11 cellular contexts compared by ENCODE assay signal in genomic region chr16:11582157-11582814, GRCh38.
DNase-seq lines count a peak whose midpoint lies in the region; ATAC-seq and TF ChIP-seq lines count a peak whose summit lies in the region.
"Had no signal": no experiment of that assay in that cellular context is flagged by ENCODE, and none has a peak within 500 bp of the region (broad histone marks: within the 10 kb centered on the region; RNA-seq: fewer than 3 reads in every experiment).

No MANE protein-coding gene starts in this region.

- no peaks in the 10 kb centered on the region for H3K9me3 ChIP-seq in MM.1S (replicated peaks; ENCODE audit: insufficient read depth, low read length)
- H3K9me3 ChIP-seq: ovary, SJCRH30 had no signal

- H3K9ac ChIP-seq in MM.1S (ENCODE audit: low read length), result peak overlapping the region; percentile 86

- H3K9me3 Mint-ChIP-seq in effector memory CD8-positive, alpha-beta T cell, result no peaks in the 10 kb centered on the region
- H3K9me3 Mint-ChIP-seq in stimulated activated naive CD8-positive, alpha-beta T cell treated with anti-CD3 and anti-CD28 coated beads, Interleukin-15, Interleukin-2, amounts not matched to agents 100 ng/mL and 50 ng/mL, for 24 hours, result no peaks in the 10 kb centered on the region

- H3K79me2 ChIP-seq in MM.1S (ENCODE audit: low read length), result peaks cover 94% of the 10 kb centered on the region

- no peaks in the 10 kb centered on the region for H3K9me2 ChIP-seq in MM.1S (replicated peaks; ENCODE audit: insufficient read depth, low read length)

- H3K27me3 Mint-ChIP-seq in effector memory CD8-positive, alpha-beta T cell, result no peaks in the 10 kb centered on the region
- H3K27me3 Mint-ChIP-seq in stimulated activated naive CD8-positive, alpha-beta T cell treated with anti-CD3 and anti-CD28 coated beads, Interleukin-15, Interleukin-2, amounts not matched to agents 100 ng/mL and 50 ng/mL, for 24 hours, result no peaks in the 10 kb centered on the region

- H3K4me1 ChIP-seq in MM.1S (ENCODE audit: low read length), result peaks cover 41% of the 10 kb centered on the region

- H3K36me3 ChIP-seq in MM.1S (replicated peaks; ENCODE audit: insufficient read depth, low read length), result 0 out of 2 replicates have a peak, but pooled peaks cover 2% of the 10 kb centered on the region
- H3K36me3 ChIP-seq: ovary, SJCRH30 had no signal

- peaks cover 46% of the 10 kb centered on the region for H3F3A ChIP-seq in MM.1S (ENCODE audit: insufficient read depth, low read length)

- TF ChIP-seq CTCF in MM.1S (IDR thresholded peaks at IDR 0.05; ENCODE audit: low read length), result no peak

- H3K4me1 Mint-ChIP-seq in effector memory CD8-positive, alpha-beta T cell (ENCODE audit: low read depth in 2 of 2), result peaks cover 54 to 64% of the 10 kb centered on the region in 2 donors
- H3K4me1 Mint-ChIP-seq in stimulated activated naive CD8-positive, alpha-beta T cell treated with anti-CD3 and anti-CD28 coated beads, Interleukin-15, Interleukin-2, amounts not matched to agents 100 ng/mL and 50 ng/mL, for 24 hours (ENCODE audit: low read depth), result peaks cover 80% of the 10 kb centered on the region

- H3K27me3 ChIP-seq in MM.1S (replicated peaks; ENCODE audit: insufficient read depth, low read length), result no peaks in the 10 kb centered on the region
- H3K27me3 ChIP-seq: ovary, SJCRH30 had no signal

- H3K4me2 ChIP-seq in MM.1S (ENCODE audit: low read depth, low read length), result peak overlapping the region; percentile 85

- H3K27ac ChIP-seq in MM.1S (ENCODE audit: low read length), result peak overlapping the region; percentile 73; the same call in 1 of the 2 replicates
- H3K27ac ChIP-seq: ovary, SJCRH30 had no signal

- DNase-seq in activated CD4-positive, CD25-positive, alpha-beta regulatory T cell (lab: John Stamatoyannopoulos, UW), result no peak
- DNase-seq in MM.1S (peak; percentile 39), SKM-1 (lab: John Stamatoyannopoulos, UW; ENCODE audit: unreplicated experiment) (no peak), NCI-H2107 (lab: John Stamatoyannopoulos, UW) (no peak)
- no peak for DNase-seq in effector memory CD8-positive, alpha-beta T cell
- DNase-seq: NCI-H1930, SJCRH30 had no signal

- no peaks in the 10 kb centered on the region for H4K20me1 ChIP-seq in MM.1S (ENCODE audit: insufficient read depth, low read length)

- H3K27ac Mint-ChIP-seq in effector memory CD8-positive, alpha-beta T cell, result peak overlapping the region; percentile 94
- H3K27ac Mint-ChIP-seq in stimulated activated naive CD8-positive, alpha-beta T cell treated with anti-CD3 and anti-CD28 coated beads, Interleukin-15, Interleukin-2, amounts not matched to agents 100 ng/mL and 50 ng/mL, for 24 hours, result peak overlapping the region; percentile 85

- H3K4me3 ChIP-seq in MM.1S (ENCODE audit: low read length), result peak overlapping the region; percentile 35
- H3K4me3 ChIP-seq: ovary, SJCRH30 had no signal

- H3K36me3 Mint-ChIP-seq in effector memory CD8-positive, alpha-beta T cell (ENCODE audit: insufficient read depth), result peaks cover 81% of the 10 kb centered on the region
- peaks cover 50% of the 10 kb centered on the region for H3K36me3 Mint-ChIP-seq in stimulated activated naive CD8-positive, alpha-beta T cell treated with anti-CD3 and anti-CD28 coated beads, Interleukin-15, Interleukin-2, amounts not matched to agents 100 ng/mL and 50 ng/mL, for 24 hours (ENCODE audit: low read depth)

- peak; percentile 11 to 44 for ATAC-seq in activated CD4-positive, CD25-positive, alpha-beta regulatory T cell treated with anti-CD3 and anti-CD28 coated beads, Interleukin-2, amount 50 U/mL, for 24 hours
- no peak for ATAC-seq in effector memory CD8-positive, alpha-beta T cell (replicated peaks)
- ATAC-seq in GM19455 (IDR thresholded peaks at IDR 0.05; ENCODE audit: unreplicated experiment), result no peak

- H2AFZ ChIP-seq in MM.1S (ENCODE audit: low read length), result no peak overlapping the region

- H3K4me3 Mint-ChIP-seq in effector memory CD8-positive, alpha-beta T cell, result peak overlapping the region; percentile 91 to 97
- peak overlapping the region; percentile 72 for H3K4me3 Mint-ChIP-seq in stimulated activated naive CD8-positive, alpha-beta T cell treated with anti-CD3 and anti-CD28 coated beads, Interleukin-15, Interleukin-2, amounts not matched to agents 100 ng/mL and 50 ng/mL, for 24 hours

Comparison
In these comparisons a context has a peak if more than half of its experiments do, and no peak if none do; other contexts are left out.
1. ATAC-seq: peak in activated CD4-positive, CD25-positive, alpha-beta regulatory T cell treated with anti-CD3 and anti-CD28 coated beads, Interleukin-2, amount 50 U/mL, for 24 hours (2 of 2); none in effector memory CD8-positive, alpha-beta T cell (single experiment) and GM19455 (single experiment).